In the genomic region with DNA sequence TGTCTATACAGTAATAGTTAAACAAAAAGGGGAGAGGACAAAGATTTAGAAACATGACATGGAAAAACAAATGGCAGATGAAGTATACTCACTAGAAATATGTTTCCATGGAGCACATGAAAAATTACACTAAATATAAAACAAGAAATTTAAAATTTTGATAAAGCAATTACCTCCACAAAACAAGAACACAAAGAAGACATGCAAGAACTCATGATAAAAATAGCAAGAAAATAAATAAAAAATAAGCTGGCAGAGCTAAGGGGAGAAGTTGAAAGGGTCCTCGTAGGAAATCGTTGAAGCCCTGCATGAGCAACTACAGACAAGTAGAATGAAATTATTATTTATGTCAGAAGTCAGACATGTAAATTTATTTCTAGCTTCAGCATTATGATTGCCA, we compare ENCODE assay signal across 10 cellular contexts. TPM values are rescaled to one million over a fixed set of nuclear protein-coding genes. Genes with fewer than 3 reads are reported as not detected.
"Had no signal": no experiment of that assay in that cellular context is flagged by ENCODE, and none has a peak within 500 bp of the region (broad histone marks: within the 10 kb centered on the region; RNA-seq: fewer than 3 reads in every experiment).

No MANE protein-coding gene starts in this region.

- H3K27ac ChIP-seq: HL-60, KMS-11 had no signal

- H3K4me3 Mint-ChIP-seq: IgD-negative memory B cell had no signal

- H3K4me2 ChIP-seq: KMS-11 had no signal

- FAIRE-seq: HepG2, HTR-8/SVneo had no signal

- ATAC-seq: HepG2 had no signal

- H3K9ac ChIP-seq: KMS-11 had no signal

- DNase-seq: IMR-90, KBM-7, KG1 had no signal

- H3K27ac Mint-ChIP-seq: IgD-negative memory B cell had no signal

- H3K36me3 Mint-ChIP-seq: IgD-negative memory B cell had no signal

RNA-seq across cellular contexts. Expression of a gene that starts 22.6 kb away (rescaled TPM):
- total RNA-seq: HepG2, HT-29, HT1080 had no signal
- polyA plus RNA-seq: IgD-negative memory B cell had no signal
